ENCODE assay signal across 20 cellular contexts in the genomic region with DNA sequence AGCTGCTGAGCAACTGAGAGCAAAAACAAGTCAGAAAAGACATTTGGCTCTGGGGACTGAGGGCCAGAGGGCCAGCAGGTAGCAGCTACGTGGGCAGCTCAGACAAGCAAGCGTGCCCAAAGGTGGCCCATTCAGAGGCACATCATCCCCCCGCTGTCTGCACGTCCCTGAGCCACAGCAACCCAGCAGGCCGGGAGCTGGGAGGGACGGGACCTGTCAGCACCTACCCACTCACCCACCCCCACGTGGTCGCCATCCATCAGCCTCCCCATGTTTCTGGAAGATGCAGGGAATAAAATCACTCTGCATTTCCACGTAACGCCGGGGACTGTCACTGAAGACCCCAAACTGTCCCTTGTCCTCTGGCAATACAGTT.
"Had no signal": no experiment of that assay in that cellular context is flagged by ENCODE, and none has a peak within 500 bp of the region (broad histone marks: within the 10 kb centered on the region; RNA-seq: fewer than 3 reads in every experiment).

No MANE protein-coding gene starts in this region.

- H3K27ac ChIP-seq: adrenal gland, colonic mucosa, foreskin keratinocyte, lower lobe of right lung, right lobe of liver, suprapubic skin had no signal

- H3K36me3 Mint-ChIP-seq: activated naive CD4-positive, alpha-beta T cell treated with anti-CD3 and anti-CD28 coated beads, Interleukin-2, amount 50 U/mL, for 24 hours; naive B cell; T-cell had no signal

- H3K27ac Mint-ChIP-seq: activated naive CD4-positive, alpha-beta T cell treated with anti-CD3 and anti-CD28 coated beads, Interleukin-2, amount 50 U/mL, for 24 hours; naive B cell; stimulated activated naive CD8-positive, alpha-beta T cell treated with anti-CD3 and anti-CD28 coated beads, Interleukin-15, Interleukin-2, amounts not matched to agents 100 ng/mL and 50 ng/mL, for 24 hours; T-cell had no signal

- H3K4me1 ChIP-seq: adrenal gland, colonic mucosa, foreskin keratinocyte, right lobe of liver, suprapubic skin had no signal

- H3K9me3 ChIP-seq: adrenal gland, colonic mucosa, lower lobe of right lung, right lobe of liver, suprapubic skin had no signal

- H3K27me3 ChIP-seq: adrenal gland, colonic mucosa, foreskin keratinocyte, right lobe of liver, suprapubic skin had no signal

- H3K9me3 Mint-ChIP-seq: activated naive CD4-positive, alpha-beta T cell treated with anti-CD3 and anti-CD28 coated beads, Interleukin-2, amount 50 U/mL, for 24 hours; naive B cell; stimulated activated naive CD8-positive, alpha-beta T cell treated with anti-CD3 and anti-CD28 coated beads, Interleukin-15, Interleukin-2, amounts not matched to agents 100 ng/mL and 50 ng/mL, for 24 hours; T-cell had no signal

- DNase-seq: activated CD4-positive, alpha-beta T cell treated with anti-CD3 and anti-CD28 coated beads for 1 hour; activated CD4-positive, alpha-beta T cell treated with anti-CD3 and anti-CD28 coated beads, Interleukin-2, amount 50 U/mL, for 48 hours; activated effector memory CD4-positive, alpha-beta T cell treated with anti-CD3 and anti-CD28 coated beads, Interleukin-2, amount 50 U/mL, for 16 hours; central memory CD4-positive, alpha-beta T cell; colonic mucosa; effector CD8-positive, alpha-beta T cell; foreskin keratinocyte; glutamatergic neuron; hypothalamus; kidney glomerular epithelial cell; lower lobe of right lung; naive B cell; nucleus accumbens; T1000 had no signal

- H3K4me1 Mint-ChIP-seq: naive B cell had no signal

- ATAC-seq: foreskin keratinocyte, lower lobe of right lung, right lobe of liver, T-cell had no signal

- H3K4me3 ChIP-seq: adrenal gland, colonic mucosa, lower lobe of right lung, right lobe of liver, suprapubic skin had no signal

- H3K36me3 ChIP-seq: adrenal gland, colonic mucosa, lower lobe of right lung, right lobe of liver, suprapubic skin had no signal

- H3K27me3 Mint-ChIP-seq: stimulated activated naive CD8-positive, alpha-beta T cell treated with anti-CD3 and anti-CD28 coated beads, Interleukin-15, Interleukin-2, amounts not matched to agents 100 ng/mL and 50 ng/mL, for 24 hours had no signal

- H3K4me3 Mint-ChIP-seq: activated naive CD4-positive, alpha-beta T cell treated with anti-CD3 and anti-CD28 coated beads, Interleukin-2, amount 50 U/mL, for 24 hours; naive B cell; stimulated activated naive CD8-positive, alpha-beta T cell treated with anti-CD3 and anti-CD28 coated beads, Interleukin-15, Interleukin-2, amounts not matched to agents 100 ng/mL and 50 ng/mL, for 24 hours; T-cell had no signal
